2 cellular contexts compared by ENCODE assay signal in genomic region chr10:71623098-71623985, GRCh38.
TF ChIP-seq lines count a peak whose summit lies in the region.

No MANE protein-coding gene starts in this region.

TF ChIP-seq in Ishikawa, 13 proteins besides CTCF, POLR2A, EP300 and RAD21 (continued from another document):
- TF ChIP-seq NFIC (IDR thresholded peaks at IDR 0.05) (no peak), YY1 (IDR thresholded peaks at IDR 0.05; ENCODE audit: low read depth) (no peak), CEBPB (IDR thresholded peaks at IDR 0.05) (no peak), ZBTB7A (IDR thresholded peaks at IDR 0.05; ENCODE audit: low read depth) (no peak), TAF1 (IDR thresholded peaks at IDR 0.05; ENCODE audit: low read depth) (no peak), CREB1 (IDR thresholded peaks at IDR 0.05; ENCODE audit: low read depth) (no peak)

TF ChIP-seq in GM12878, 131 proteins besides CTCF, POLR2A, EP300 and RAD21 (continued from another document):
- TF ChIP-seq, protein P1, sequence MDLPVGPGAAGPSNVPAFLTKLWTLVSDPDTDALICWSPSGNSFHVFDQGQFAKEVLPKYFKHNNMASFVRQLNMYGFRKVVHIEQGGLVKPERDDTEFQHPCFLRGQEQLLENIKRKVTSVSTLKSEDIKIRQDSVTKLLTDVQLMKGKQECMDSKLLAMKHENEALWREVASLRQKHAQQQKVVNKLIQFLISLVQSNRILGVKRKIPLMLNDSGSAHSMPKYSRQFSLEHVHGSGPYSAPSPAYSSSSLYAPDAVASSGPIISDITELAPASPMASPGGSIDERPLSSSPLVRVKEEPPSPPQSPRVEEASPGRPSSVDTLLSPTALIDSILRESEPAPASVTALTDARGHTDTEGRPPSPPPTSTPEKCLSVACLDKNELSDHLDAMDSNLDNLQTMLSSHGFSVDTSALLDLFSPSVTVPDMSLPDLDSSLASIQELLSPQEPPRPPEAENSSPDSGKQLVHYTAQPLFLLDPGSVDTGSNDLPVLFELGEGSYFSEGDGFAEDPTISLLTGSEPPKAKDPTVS (IDR thresholded peaks at IDR 0.05; ENCODE audit: low read depth, low read length): no peak
- no peak for TF ChIP-seq NR2C2 (IDR thresholded peaks at IDR 0.05; ENCODE audit: borderline replicate concordance, control insufficient read depth, insufficient read length, low read depth)
- no peak for TF ChIP-seq NR2C1 (IDR thresholded peaks at IDR 0.05)
- TF ChIP-seq FOS (IDR thresholded peaks at IDR 0.05; ENCODE audit: borderline replicate concordance, extremely low read depth, insufficient read length): no peak
- TF ChIP-seq, protein P2, sequence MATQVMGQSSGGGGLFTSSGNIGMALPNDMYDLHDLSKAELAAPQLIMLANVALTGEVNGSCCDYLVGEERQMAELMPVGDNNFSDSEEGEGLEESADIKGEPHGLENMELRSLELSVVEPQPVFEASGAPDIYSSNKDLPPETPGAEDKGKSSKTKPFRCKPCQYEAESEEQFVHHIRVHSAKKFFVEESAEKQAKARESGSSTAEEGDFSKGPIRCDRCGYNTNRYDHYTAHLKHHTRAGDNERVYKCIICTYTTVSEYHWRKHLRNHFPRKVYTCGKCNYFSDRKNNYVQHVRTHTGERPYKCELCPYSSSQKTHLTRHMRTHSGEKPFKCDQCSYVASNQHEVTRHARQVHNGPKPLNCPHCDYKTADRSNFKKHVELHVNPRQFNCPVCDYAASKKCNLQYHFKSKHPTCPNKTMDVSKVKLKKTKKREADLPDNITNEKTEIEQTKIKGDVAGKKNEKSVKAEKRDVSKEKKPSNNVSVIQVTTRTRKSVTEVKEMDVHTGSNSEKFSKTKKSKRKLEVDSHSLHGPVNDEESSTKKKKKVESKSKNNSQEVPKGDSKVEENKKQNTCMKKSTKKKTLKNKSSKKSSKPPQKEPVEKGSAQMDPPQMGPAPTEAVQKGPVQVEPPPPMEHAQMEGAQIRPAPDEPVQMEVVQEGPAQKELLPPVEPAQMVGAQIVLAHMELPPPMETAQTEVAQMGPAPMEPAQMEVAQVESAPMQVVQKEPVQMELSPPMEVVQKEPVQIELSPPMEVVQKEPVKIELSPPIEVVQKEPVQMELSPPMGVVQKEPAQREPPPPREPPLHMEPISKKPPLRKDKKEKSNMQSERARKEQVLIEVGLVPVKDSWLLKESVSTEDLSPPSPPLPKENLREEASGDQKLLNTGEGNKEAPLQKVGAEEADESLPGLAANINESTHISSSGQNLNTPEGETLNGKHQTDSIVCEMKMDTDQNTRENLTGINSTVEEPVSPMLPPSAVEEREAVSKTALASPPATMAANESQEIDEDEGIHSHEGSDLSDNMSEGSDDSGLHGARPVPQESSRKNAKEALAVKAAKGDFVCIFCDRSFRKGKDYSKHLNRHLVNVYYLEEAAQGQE (IDR thresholded peaks at IDR 0.05; ENCODE audit: low read depth, low read length): no peak
- TF ChIP-seq SMAD1 (IDR thresholded peaks at IDR 0.05; ENCODE audit: low read depth, partially characterized antibody): no peak
